ENCODE assay signal across 24 cellular contexts in genomic region chr15:51390239-51390931, GRCh38. TPM values are rescaled to one million over a fixed set of nuclear protein-coding genes. Genes with fewer than 3 reads are reported as not detected.
DNase-seq lines count a peak whose midpoint lies in the region; ATAC-seq and TF ChIP-seq lines count a peak whose summit lies in the region.
"Had no signal": no experiment of that assay in that cellular context is flagged by ENCODE, and none has a peak within 500 bp of the region (broad histone marks: within the 10 kb centered on the region; RNA-seq: fewer than 3 reads in every experiment).

No MANE protein-coding gene starts in this region.

- peak; percentile 62 for ATAC-seq in activated CD8-positive, alpha-beta T cell treated with anti-CD3 and anti-CD28 coated beads for 36 hours
- ATAC-seq in activated CD8-positive, alpha-beta T cell treated with anti-CD3 and anti-CD28 coated beads, Interleukin-2, amount 10 ng/mL, durations not matched to agents 7 days and 5 days = no peak
- ATAC-seq in stimulated activated memory B cell treated with anti-CD40 and anti-IgM and Interleukin-4, amounts not matched to agents 10 μg/mL and 1 μg/mL and 100 μg/mL, for 72 hours = peak; percentile 34
- ATAC-seq in effector memory CD8-positive, alpha-beta T cell (replicated peaks) = no peak
- ATAC-seq: A549, left colon, right cardiac atrium had no signal

- H3K36me3 Mint-ChIP-seq in activated CD8-positive, alpha-beta T cell treated with anti-CD3 and anti-CD28 coated beads for 36 hours (ENCODE audit: low read depth) = no peaks in the 10 kb centered on the region
- H3K36me3 Mint-ChIP-seq in activated CD8-positive, alpha-beta T cell treated with anti-CD3 and anti-CD28 coated beads, Interleukin-2, amount 10 ng/mL, durations not matched to agents 7 days and 5 days (ENCODE audit: low read depth) = no peaks in the 10 kb centered on the region
- no peaks in the 10 kb centered on the region for H3K36me3 Mint-ChIP-seq in activated T-helper 1 cell treated with anti-CD3 and anti-CD28 coated beads, Interleukin-12 subunit alpha, Interleukin-12 subunit beta, Interleukin-2, Interleukin-4 antibody, amounts not matched to agents 30 ng/mL and 10 ng/mL and 1 ng/mL, durations not matched to agents 14 hours and 24 hours and 36 hours (ENCODE audit: low read depth)
- H3K36me3 Mint-ChIP-seq in stimulated activated memory B cell treated with anti-CD40 and anti-IgM and Interleukin-4, amounts not matched to agents 10 μg/mL and 1 μg/mL and 100 μg/mL, for 72 hours = no peaks in the 10 kb centered on the region
- no peaks in the 10 kb centered on the region for H3K36me3 Mint-ChIP-seq in effector memory CD8-positive, alpha-beta T cell (ENCODE audit: insufficient read depth)
- H3K36me3 Mint-ChIP-seq: activated naive CD4-positive, alpha-beta T cell treated with anti-CD3 and anti-CD28 coated beads, Interleukin-2, amount 50 U/mL, for 72 hours had no signal

- H3K9me3 Mint-ChIP-seq in activated CD8-positive, alpha-beta T cell treated with anti-CD3 and anti-CD28 coated beads for 36 hours = no peaks in the 10 kb centered on the region
- no peaks in the 10 kb centered on the region for H3K9me3 Mint-ChIP-seq in activated CD8-positive, alpha-beta T cell treated with anti-CD3 and anti-CD28 coated beads, Interleukin-2, amount 10 ng/mL, durations not matched to agents 7 days and 5 days (ENCODE audit: insufficient read depth)
- no peaks in the 10 kb centered on the region for H3K9me3 Mint-ChIP-seq in activated T-helper 1 cell treated with anti-CD3 and anti-CD28 coated beads, Interleukin-12 subunit alpha, Interleukin-12 subunit beta, Interleukin-2, Interleukin-4 antibody, amounts not matched to agents 30 ng/mL and 10 ng/mL and 1 ng/mL, durations not matched to agents 14 hours and 24 hours and 36 hours
- no peaks in the 10 kb centered on the region for H3K9me3 Mint-ChIP-seq in stimulated activated memory B cell treated with anti-CD40 and anti-IgM and Interleukin-4, amounts not matched to agents 10 μg/mL and 1 μg/mL and 100 μg/mL, for 72 hours
- no peaks in the 10 kb centered on the region for H3K9me3 Mint-ChIP-seq in effector memory CD8-positive, alpha-beta T cell
- H3K9me3 Mint-ChIP-seq: activated naive CD4-positive, alpha-beta T cell treated with anti-CD3 and anti-CD28 coated beads, Interleukin-2, amount 50 U/mL, for 72 hours; activated T-cell treated with anti-CD3 and anti-CD28 coated beads, Interleukin-2, amount 50 U/mL, for 24 hours had no signal

- H3K27me3 Mint-ChIP-seq in activated CD8-positive, alpha-beta T cell treated with anti-CD3 and anti-CD28 coated beads for 36 hours = no peaks in the 10 kb centered on the region
- H3K27me3 Mint-ChIP-seq in activated CD8-positive, alpha-beta T cell treated with anti-CD3 and anti-CD28 coated beads, Interleukin-2, amount 10 ng/mL, durations not matched to agents 7 days and 5 days (ENCODE audit: low read depth) = peaks cover 3% of the 10 kb centered on the region
- H3K27me3 Mint-ChIP-seq in activated T-helper 1 cell treated with anti-CD3 and anti-CD28 coated beads, Interleukin-12 subunit alpha, Interleukin-12 subunit beta, Interleukin-2, Interleukin-4 antibody, amounts not matched to agents 30 ng/mL and 10 ng/mL and 1 ng/mL, durations not matched to agents 14 hours and 24 hours and 36 hours (ENCODE audit: insufficient read depth) = peaks cover 2% of the 10 kb centered on the region
- H3K27me3 Mint-ChIP-seq in stimulated activated memory B cell treated with anti-CD40 and anti-IgM and Interleukin-4, amounts not matched to agents 10 μg/mL and 1 μg/mL and 100 μg/mL, for 72 hours = peaks cover 21% of the 10 kb centered on the region
- peaks cover 15 to 22% of the 10 kb centered on the region in 2 donors for H3K27me3 Mint-ChIP-seq in effector memory CD8-positive, alpha-beta T cell

- peak overlapping the region; percentile 11 for H3K27ac Mint-ChIP-seq in activated CD8-positive, alpha-beta T cell treated with anti-CD3 and anti-CD28 coated beads for 36 hours
- H3K27ac Mint-ChIP-seq in activated CD8-positive, alpha-beta T cell treated with anti-CD3 and anti-CD28 coated beads, Interleukin-2, amount 10 ng/mL, durations not matched to agents 7 days and 5 days = no peak overlapping the region
- peak overlapping the region; percentile 28 for H3K27ac Mint-ChIP-seq in activated T-helper 1 cell treated with anti-CD3 and anti-CD28 coated beads, Interleukin-12 subunit alpha, Interleukin-12 subunit beta, Interleukin-2, Interleukin-4 antibody, amounts not matched to agents 30 ng/mL and 10 ng/mL and 1 ng/mL, durations not matched to agents 14 hours and 24 hours and 36 hours
- peak overlapping the region; percentile 18 for H3K27ac Mint-ChIP-seq in stimulated activated memory B cell treated with anti-CD40 and anti-IgM and Interleukin-4, amounts not matched to agents 10 μg/mL and 1 μg/mL and 100 μg/mL, for 72 hours
- peak overlapping the region in 1 of 2 donors; percentile 53 for H3K27ac Mint-ChIP-seq in effector memory CD8-positive, alpha-beta T cell
- H3K27ac Mint-ChIP-seq: activated T-cell treated with anti-CD3 and anti-CD28 coated beads, Interleukin-2, amount 50 U/mL, for 24 hours had no signal

- no peak for TF ChIP-seq CTCF in activated CD8-positive, alpha-beta T cell treated with anti-CD3 and anti-CD28 coated beads for 36 hours (IDR thresholded peaks at IDR 0.05)

- DNase-seq in activated CD8-positive, alpha-beta T cell treated with anti-CD3 and anti-CD28 coated beads for 36 hours = no peak
- no peak for DNase-seq in activated CD8-positive, alpha-beta T cell treated with anti-CD3 and anti-CD28 coated beads, Interleukin-2, amount 10 ng/mL, durations not matched to agents 7 days and 5 days
- no peak for DNase-seq in activated T-helper 1 cell treated with anti-CD3 and anti-CD28 coated beads, Interleukin-12 subunit alpha, Interleukin-12 subunit beta, Interleukin-2, Interleukin-4 antibody, amounts not matched to agents 30 ng/mL and 10 ng/mL and 1 ng/mL, durations not matched to agents 14 hours and 24 hours and 36 hours (ENCODE audit: low spot score)
- peak; percentile 65 for DNase-seq in left kidney (ENCODE audit: low read depth, low spot score)
- DNase-seq in effector memory CD8-positive, alpha-beta T cell = no peak
- DNase-seq in NCI-H2196 (lab: John Stamatoyannopoulos, UW; ENCODE audit: unreplicated experiment) = no peak
- no peak for DNase-seq in posterior cingulate gyrus
- DNase-seq: activated CD4-positive, alpha-beta T cell treated with anti-CD3 and anti-CD28 coated beads, Interleukin-2, amount 50 U/mL, for 48 hours; activated T-cell treated with anti-CD3 and anti-CD28 coated beads, Interleukin-2, amount 50 U/mL, for 24 hours; Calu3; glutamatergic neuron; Karpas-422; left colon; NCI-H187 treated with DMSO at 0.1 percent for 48 hours; NCI-H446; NK-92 treated with Interleukin-12 subunit alpha and Interleukin-12 subunit beta, amount 100 ng/mL, for 24 hours; Peyer's patch; right cardiac atrium had no signal

- H3K4me3 Mint-ChIP-seq in activated CD8-positive, alpha-beta T cell treated with anti-CD3 and anti-CD28 coated beads for 36 hours = no peak overlapping the region
- H3K4me3 Mint-ChIP-seq in activated CD8-positive, alpha-beta T cell treated with anti-CD3 and anti-CD28 coated beads, Interleukin-2, amount 10 ng/mL, durations not matched to agents 7 days and 5 days = no peak overlapping the region
- no peak overlapping the region for H3K4me3 Mint-ChIP-seq in activated T-helper 1 cell treated with anti-CD3 and anti-CD28 coated beads, Interleukin-12 subunit alpha, Interleukin-12 subunit beta, Interleukin-2, Interleukin-4 antibody, amounts not matched to agents 30 ng/mL and 10 ng/mL and 1 ng/mL, durations not matched to agents 14 hours and 24 hours and 36 hours
- H3K4me3 Mint-ChIP-seq in stimulated activated memory B cell treated with anti-CD40 and anti-IgM and Interleukin-4, amounts not matched to agents 10 μg/mL and 1 μg/mL and 100 μg/mL, for 72 hours = no peak overlapping the region
- no peak overlapping the region for H3K4me3 Mint-ChIP-seq in effector memory CD8-positive, alpha-beta T cell
- H3K4me3 Mint-ChIP-seq: activated T-cell treated with anti-CD3 and anti-CD28 coated beads, Interleukin-2, amount 50 U/mL, for 24 hours had no signal

- H3K4me1 Mint-ChIP-seq in activated CD8-positive, alpha-beta T cell treated with anti-CD3 and anti-CD28 coated beads for 36 hours (ENCODE audit: low read depth) = peaks cover 4% of the 10 kb centered on the region
- no peaks in the 10 kb centered on the region for H3K4me1 Mint-ChIP-seq in activated CD8-positive, alpha-beta T cell treated with anti-CD3 and anti-CD28 coated beads, Interleukin-2, amount 10 ng/mL, durations not matched to agents 7 days and 5 days (ENCODE audit: low read depth)
- no peaks in the 10 kb centered on the region for H3K4me1 Mint-ChIP-seq in activated T-helper 1 cell treated with anti-CD3 and anti-CD28 coated beads, Interleukin-12 subunit alpha, Interleukin-12 subunit beta, Interleukin-2, Interleukin-4 antibody, amounts not matched to agents 30 ng/mL and 10 ng/mL and 1 ng/mL, durations not matched to agents 14 hours and 24 hours and 36 hours (ENCODE audit: low read depth)
- no peaks in the 10 kb centered on the region for H3K4me1 Mint-ChIP-seq in stimulated activated memory B cell treated with anti-CD40 and anti-IgM and Interleukin-4, amounts not matched to agents 10 μg/mL and 1 μg/mL and 100 μg/mL, for 72 hours
- no peaks in the 10 kb centered on the region for H3K4me1 Mint-ChIP-seq in effector memory CD8-positive, alpha-beta T cell (ENCODE audit: low read depth in 2 of 2)

- intact Hi-C loops in activated CD8-positive, alpha-beta T cell treated with anti-CD3 and anti-CD28 coated beads for 36 hours (cut with micrococcal nuclease) = no loop called here
- intact Hi-C loops in activated T-helper 1 cell treated with anti-CD3 and anti-CD28 coated beads, Interleukin-12 subunit alpha, Interleukin-12 subunit beta, Interleukin-2, Interleukin-4 antibody, amounts not matched to agents 30 ng/mL and 10 ng/mL and 1 ng/mL, durations not matched to agents 14 hours and 24 hours and 36 hours (cut with micrococcal nuclease) = no loop called here
- intact Hi-C loops in posterior cingulate gyrus (cut with DNase I) = no loop called here

- POLR2A ChIA-PET in activated CD8-positive, alpha-beta T cell treated with anti-CD3 and anti-CD28 coated beads for 36 hours (lab: Charles Lee) = no interaction called here
- POLR2A ChIA-PET in activated CD8-positive, alpha-beta T cell treated with anti-CD3 and anti-CD28 coated beads, Interleukin-2, amount 10 ng/mL, durations not matched to agents 7 days and 5 days (lab: Charles Lee) = no interaction called here

- CTCF ChIA-PET in activated CD8-positive, alpha-beta T cell treated with anti-CD3 and anti-CD28 coated beads for 36 hours (lab: Charles Lee) = interaction anchor here (1.0 kb wide), 1 partner anchor 227 kb away, joined by 4 read pairs; no protein-coding TSS in a partner anchor
- CTCF ChIA-PET in activated CD8-positive, alpha-beta T cell treated with anti-CD3 and anti-CD28 coated beads, Interleukin-2, amount 10 ng/mL, durations not matched to agents 7 days and 5 days (lab: Charles Lee) = interaction anchor here (0.8 to 2.1 kb wide), 3 partner anchors 9 to 228 kb away, joined by 3 to 7 read pairs (median 3); no protein-coding TSS in a partner anchor

RNA-seq across cellular contexts. Expression of gene GLDN, which starts 48.9 kb away (rescaled TPM):
- not detected for total RNA-seq in activated CD8-positive, alpha-beta T cell treated with anti-CD3 and anti-CD28 coated beads for 36 hours
- not detected for total RNA-seq in activated CD8-positive, alpha-beta T cell treated with anti-CD3 and anti-CD28 coated beads, Interleukin-2, amount 10 ng/mL, durations not matched to agents 7 days and 5 days
- total RNA-seq in activated T-helper 1 cell treated with anti-CD3 and anti-CD28 coated beads, Interleukin-12 subunit alpha, Interleukin-12 subunit beta, Interleukin-2, Interleukin-4 antibody, amounts not matched to agents 30 ng/mL and 10 ng/mL and 1 ng/mL, durations not matched to agents 14 hours and 24 hours and 36 hours = 0.15 TPM in 1 of 2 replicates, not detected in the other
- total RNA-seq: activated naive CD4-positive, alpha-beta T cell treated with anti-CD3 and anti-CD28 coated beads, Interleukin-2, amount 50 U/mL, for 72 hours; Calu3; T-helper 1 cell treated with Interleukin-12 subunit alpha and Interleukin-12 subunit beta and Interleukin-4 antibody, amounts not matched to agents 30 ng/mL and 1 ng/mL, for 36 hours had no signal

RNA-seq across cellular contexts. Expression of gene CYP19A1, which starts 52.0 kb away (rescaled TPM):
- not detected for total RNA-seq in activated CD8-positive, alpha-beta T cell treated with anti-CD3 and anti-CD28 coated beads for 36 hours
- not detected for total RNA-seq in activated CD8-positive, alpha-beta T cell treated with anti-CD3 and anti-CD28 coated beads, Interleukin-2, amount 10 ng/mL, durations not matched to agents 7 days and 5 days
- 0.23 and 0.24 TPM in 2 replicates for total RNA-seq in activated T-helper 1 cell treated with anti-CD3 and anti-CD28 coated beads, Interleukin-12 subunit alpha, Interleukin-12 subunit beta, Interleukin-2, Interleukin-4 antibody, amounts not matched to agents 30 ng/mL and 10 ng/mL and 1 ng/mL, durations not matched to agents 14 hours and 24 hours and 36 hours
- total RNA-seq: Calu3, chondrocyte, SJSA1 had no signal

Comparison
In these comparisons a context has a peak if more than half of its experiments do, and no peak if none do; other contexts are left out.
1. ATAC-seq: peak in activated CD8-positive, alpha-beta T cell treated with anti-CD3 and anti-CD28 coated beads for 36 hours (single experiment) and stimulated activated memory B cell treated with anti-CD40 and anti-IgM and Interleukin-4, amounts not matched to agents 10 μg/mL and 1 μg/mL and 100 μg/mL, for 72 hours (single experiment); none in activated CD8-positive, alpha-beta T cell treated with anti-CD3 and anti-CD28 coated beads, Interleukin-2, amount 10 ng/mL, durations not matched to agents 7 days and 5 days (single experiment) and effector memory CD8-positive, alpha-beta T cell (single experiment).